In the genomic region with DNA sequence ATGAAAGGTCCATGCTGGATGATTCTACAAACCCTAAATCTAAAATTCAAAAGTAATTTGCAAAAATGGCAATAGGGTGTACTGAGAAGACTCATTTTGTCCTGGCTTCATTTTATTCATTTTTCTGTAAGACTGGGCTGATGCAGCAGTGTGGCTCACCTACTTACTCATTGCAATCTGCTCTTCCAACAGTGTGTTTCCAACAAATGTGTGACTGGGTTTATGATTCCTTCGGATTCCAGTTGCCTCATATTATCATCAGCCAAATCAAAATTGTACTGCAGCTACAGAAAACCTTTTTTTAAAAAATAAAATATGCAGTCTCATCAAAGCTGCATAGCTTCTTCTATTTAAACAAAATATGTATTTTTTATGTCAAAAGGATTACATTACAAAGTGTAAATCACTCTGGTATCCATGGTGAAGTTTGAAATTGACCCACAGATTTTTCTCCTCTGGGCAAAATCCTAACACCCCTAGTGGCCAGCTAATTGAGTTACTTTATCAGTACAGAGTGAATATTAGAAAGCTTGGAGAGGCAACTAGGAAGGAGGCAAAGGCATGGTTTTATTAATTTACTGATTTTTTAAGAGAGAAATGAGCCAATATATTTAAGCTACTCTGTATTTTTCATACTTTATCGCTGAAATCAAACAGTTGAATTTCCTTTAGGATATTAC, we compare ENCODE assay signal across 20 cellular contexts.
DNase-seq lines count a peak whose midpoint lies in the region; ATAC-seq and TF ChIP-seq lines count a peak whose summit lies in the region.
"Had no signal": no experiment of that assay in that cellular context is flagged by ENCODE, and none has a peak within 500 bp of the region (broad histone marks: within the 10 kb centered on the region; RNA-seq: fewer than 3 reads in every experiment).

No MANE protein-coding gene starts in this region.

- H3K4me3 ChIP-seq in fibroblast of mammary gland (ENCODE audit: control insufficient read depth, low read depth, low read length) = no peak overlapping the region
- H3K4me3 ChIP-seq: gastrocnemius medialis, prostate gland, SJSA1, tibial artery had no signal

- DNase-seq in DMS 273 (lab: John Stamatoyannopoulos, UW; ENCODE audit: unreplicated experiment) = peak; percentile 22
- no peak for DNase-seq in DMS 273 treated with DMSO at 0.1 percent for 48 hours (lab: John Stamatoyannopoulos, UW)
- DNase-seq in RKO (ENCODE audit: low spot score) = peak; percentile 3
- peak; percentile 14 for DNase-seq in fibroblast of mammary gland (ENCODE audit: low read depth)
- peak; percentile 25 for DNase-seq in stromal cell of bone marrow (ENCODE audit: low read depth)
- DNase-seq in activated CD4-positive, alpha-beta T cell treated with anti-CD3 and anti-CD28 coated beads, Interleukin-2, amount 50 U/mL, for 4 hours = no peak
- no peak for DNase-seq in NCI-H510A (lab: John Stamatoyannopoulos, UW)
- DNase-seq: 8988T; activated CD4-positive, alpha-beta T cell treated with anti-CD3 and anti-CD28 coated beads, Interleukin-2, amount 10 ng/mL, durations not matched to agents 24 days and 14 days; CD4-positive, alpha-beta T cell; effector CD8-positive, alpha-beta T cell; gastrocnemius medialis; KBM-7; NCI-H1417; NCI-H446; T1000; tibial artery had no signal

- ATAC-seq in GM19035 (IDR thresholded peaks at IDR 0.05; ENCODE audit: unreplicated experiment) = no peak
- ATAC-seq: gastrocnemius medialis had no signal

- TF ChIP-seq CTCF in fibroblast of mammary gland (conservative IDR thresholded peaks at IDR 0.05; ENCODE audit: control insufficient read depth, insufficient read depth, low read depth, low read length) = peak; percentile 15

Comparison
In these comparisons a context has a peak if more than half of its experiments do, and no peak if none do; other contexts are left out.
1. DNase-seq: peak in DMS 273 (single experiment), RKO (single experiment), fibroblast of mammary gland (single experiment) and stromal cell of bone marrow (single experiment); none in DMS 273 treated with DMSO at 0.1 percent for 48 hours (single experiment), activated CD4-positive, alpha-beta T cell treated with anti-CD3 and anti-CD28 coated beads, Interleukin-2, amount 50 U/mL, for 4 hours (0 of 2) and NCI-H510A (single experiment).